ENCODE assay signal across 15 cellular contexts in genomic region chr19:35049456-35049855, GRCh38. TPM values are rescaled to one million over a fixed set of nuclear protein-coding genes. Genes with fewer than 3 reads are reported as not detected.
A peak's percentile ranks its signal among the peaks of the same experiment; 100 is the strongest.
DNase-seq lines count a peak whose midpoint lies in the region; ATAC-seq, FAIRE-seq and TF ChIP-seq lines count a peak whose summit lies in the region.
"Had no signal": no experiment of that assay in that cellular context is flagged by ENCODE, and none has a peak within 500 bp of the region (broad histone marks: within the 10 kb centered on the region; RNA-seq: fewer than 3 reads in every experiment).

No MANE protein-coding gene starts in this region.

- H3K9me3 ChIP-seq in liver (ENCODE audit: control insufficient read depth in 4 of 4, low read length in 3 of 4) (no peaks in the 10 kb centered on the region), HepG2 (ENCODE audit: low read length) (no peaks in the 10 kb centered on the region), body of pancreas (no peaks in the 10 kb centered on the region), osteoblast (ENCODE audit: low read depth, low read length) (no peaks in the 10 kb centered on the region), WERI-Rb-1 (ENCODE audit: severe bottlenecking) (no peaks in the 10 kb centered on the region)
- H3K9me3 ChIP-seq: SJCRH30 had no signal

- no peak for TF ChIP-seq EP300 in HepG2 (IDR thresholded peaks at IDR 0.05; ENCODE audit: low read depth in 2 of 2, low read length in 2 of 2)
- TF ChIP-seq EP300 in HepG2 (CRISPR knock-in tag; IDR thresholded peaks at IDR 0.05; ENCODE audit: borderline replicate concordance): no peak

- no peak for TF ChIP-seq RAD21 in liver (IDR thresholded peaks at IDR 0.05)
- no peak for TF ChIP-seq RAD21 in HepG2 (CRISPR knock-in tag; IDR thresholded peaks at IDR 0.05)

- intact Hi-C loops in HepG2 (cut with micrococcal nuclease; ENCODE audit: unreplicated experiment): no loop called here
- intact Hi-C loops in body of pancreas (cut with DNase I): loop anchor here (10.0 kb wide), 1 partner anchor 85 kb away; the partner anchor contains the start of genes FXYD1 and LGI4

- H4K20me1 ChIP-seq in HepG2 (ENCODE audit: insufficient read depth, low read length) (peaks cover 59% of the 10 kb centered on the region), osteoblast (ENCODE audit: insufficient read depth, low read length) (no peaks in the 10 kb centered on the region)

- H3K36me3 ChIP-seq in liver (ENCODE audit: control insufficient read depth in 4 of 4, insufficient read depth in 3 of 4, low read depth in 1 of 4, low read length in 3 of 4): peaks cover 5 to 22% (median 13%) of the 10 kb centered on the region in 4 donors
- H3K36me3 ChIP-seq in HepG2 (replicated peaks in 1 of 2; ENCODE audit: control insufficient read depth in 1 of 2, insufficient read depth in 2 of 2, low read length in 2 of 2): peaks cover 23 to 50% of the 10 kb centered on the region in 2 experiments; a peak in 4 of 5 replicates
- H3K36me3 ChIP-seq in body of pancreas (replicated peaks in 1 of 2; ENCODE audit: insufficient read depth in 1 of 2, low read depth in 2 of 2): no peaks in the 10 kb centered on the region
- no peaks in the 10 kb centered on the region for H3K36me3 ChIP-seq in osteoblast (ENCODE audit: insufficient read depth, low read length)
- peaks cover 5% of the 10 kb centered on the region for H3K36me3 ChIP-seq in WERI-Rb-1
- H3K36me3 ChIP-seq: SJCRH30 had no signal

- no peak for TF ChIP-seq CTCF in liver (IDR thresholded peaks at IDR 0.05; ENCODE audit: low read depth, low read length, missing input control)
- TF ChIP-seq CTCF in HepG2 (CRISPR knock-in tag; IDR thresholded peaks at IDR 0.05): no peak
- TF ChIP-seq CTCF in body of pancreas (IDR thresholded peaks at IDR 0.05): no peak
- TF ChIP-seq CTCF in osteoblast (IDR thresholded peaks at IDR 0.05; ENCODE audit: extremely low read depth, low read depth, low read length): no peak
- no peak for TF ChIP-seq CTCF in WERI-Rb-1 (IDR thresholded peaks at IDR 0.05; ENCODE audit: low read depth, low read length)

- in situ Hi-C loops in HepG2 (cut with HindIII; ENCODE audit: extremely low pct_ligation_motif_present, low pct_unique_long_range_greater_than_20kb): no loop called here

- no peak overlapping the region for H3K9ac ChIP-seq in liver (ENCODE audit: low read depth in 1 of 2, low read length in 2 of 2)
- H3K9ac ChIP-seq in HepG2 (ENCODE audit: insufficient read depth, low read depth, low read length): no peak overlapping the region

- H3K27me3 ChIP-seq in liver (ENCODE audit: control insufficient read depth in 4 of 4, insufficient read depth in 4 of 4, low read length in 3 of 4) (no peaks in the 10 kb centered on the region), HepG2 (ENCODE audit: control insufficient read depth in 1 of 2, insufficient read depth in 2 of 2, low read length in 2 of 2) (no peaks in the 10 kb centered on the region), body of pancreas (no peaks in the 10 kb centered on the region), osteoblast (ENCODE audit: insufficient read depth, low read length) (no peaks in the 10 kb centered on the region), WERI-Rb-1 (ENCODE audit: insufficient read depth, low read depth, severe bottlenecking) (no peaks in the 10 kb centered on the region)

- TF ChIP-seq POLR2A in HepG2 (IDR thresholded peaks at IDR 0.05; ENCODE audit: insufficient read depth in 1 of 2, low read depth in 2 of 2, low read length in 2 of 2) (no peak), body of pancreas (IDR thresholded peaks at IDR 0.05) (no peak)

- DNase-seq in HepG2 (ENCODE audit: low spot score) (no peak), body of pancreas (no peak), osteoblast (ENCODE audit: insufficient read length, low spot score, missing footprints) (peak; percentile 77), WERI-Rb-1 (no peak), mesenteric fat pad (ENCODE audit: low spot score) (no peak)
- DNase-seq in activated CD4-positive, alpha-beta T cell treated with anti-CD3 and anti-CD28 coated beads, Interleukin-2, amount 50 U/mL, for 48 hours: no peak
- DNase-seq: MM.1S, NCI-H187, NCI-H446 treated with DMSO at 0.1 percent for 48 hours, NCI-H82, SJCRH30 had no signal

- H3K4me3 ChIP-seq in liver (ENCODE audit: low read depth in 1 of 3, low read length in 3 of 3) (no peak overlapping the region), HepG2 (replicated peaks in 1 of 3; ENCODE audit: insufficient read depth in 1 of 3, low read depth in 2 of 3, low read length in 3 of 3) (no peak overlapping the region), body of pancreas (no peak overlapping the region), osteoblast (ENCODE audit: insufficient read depth, low read length) (no peak overlapping the region), WERI-Rb-1 (ENCODE audit: low read depth, low read length) (no peak overlapping the region)
- H3K4me3 ChIP-seq: SJCRH30 had no signal

- H2AFZ ChIP-seq in HepG2 (ENCODE audit: low read length) (no peak overlapping the region), osteoblast (ENCODE audit: low read length) (no peak overlapping the region)

- H3K4me2 ChIP-seq in HepG2 (ENCODE audit: low read depth, low read length) (no peak overlapping the region), osteoblast (ENCODE audit: insufficient read depth, low read length) (no peak overlapping the region)

- CTCF ChIA-PET in HepG2 (lab: Yijun Ruan, JAX; ENCODE audit: low intra/inter-chr PET ratio, low total read pairs): no interaction called here

- no TSS peak for BruUV-seq in HepG2 (replicated peaks; lab: Mats Ljungman, UMichigan)

- peak overlapping the region; percentile 24 to 65 for H3K27ac ChIP-seq in liver (ENCODE audit: low read depth in 1 of 2, low read length in 2 of 2)
- H3K27ac ChIP-seq in HepG2 (ENCODE audit: extremely low read length, insufficient read depth, low read length): no peak overlapping the region
- H3K27ac ChIP-seq in body of pancreas: peak overlapping the region; percentile 51 to 75 (median 73)
- H3K27ac ChIP-seq in osteoblast (ENCODE audit: low read depth, low read length): no peak overlapping the region
- no peak overlapping the region for H3K27ac ChIP-seq in WERI-Rb-1
- H3K27ac ChIP-seq: SJCRH30 had no signal

- POLR2A ChIA-PET in HepG2 (lab: Yijun Ruan, JAX): no interaction called here

- 72% methylated on average over 5 of the region's 5 CpGs for WGBS in liver
- WGBS in HepG2 (ENCODE audit: low lambda C conversion rate): 95% methylated on average over 2 of the region's 5 CpGs
- WGBS in body of pancreas, 2 donors: 20 to 39% methylated on average over 5 of the region's 5 CpGs

- no peak for FAIRE-seq in HepG2 (lab: Jason Lieb, UNC)
- FAIRE-seq: RCC 7860 had no signal

- peaks cover 29% of the 10 kb centered on the region for H3K79me2 ChIP-seq in HepG2 (ENCODE audit: insufficient read depth, low read length)
- no peaks in the 10 kb centered on the region for H3K79me2 ChIP-seq in osteoblast (ENCODE audit: insufficient read depth, low read length)

- H3K4me1 ChIP-seq in liver (ENCODE audit: control insufficient read depth in 4 of 4, insufficient read depth in 4 of 4, low read length in 3 of 4) (peaks cover 18 to 60% (median 50%) of the 10 kb centered on the region in 4 donors), HepG2 (ENCODE audit: insufficient read depth, low read length) (peaks cover 29% of the 10 kb centered on the region), body of pancreas (peaks cover 54% of the 10 kb centered on the region), osteoblast (ENCODE audit: insufficient read depth, low read length) (no peaks in the 10 kb centered on the region)
- H3K4me1 ChIP-seq: SJCRH30 had no signal

- ATAC-seq in HepG2 (no peak; the same call in 2 of the 3 replicates), body of pancreas (no peak)

RNA-seq across cellular contexts. Expression of gene HPN, which starts 7.9 kb away (rescaled TPM):
- total RNA-seq in liver (100 to 1,000 TPM; 130 to 239 TPM), HepG2 (2016; rRNA removed; fragmentation: Illumina TruSeq; extraction: Trizol) (23.9 and 46.7 TPM in 2 replicates), body of pancreas (100 to 1,000 TPM; 135 to 289 TPM), osteoblast (under 0.01 and 0.29 TPM in 2 replicates), mesenteric fat pad (1.4 TPM)
- polyA plus RNA-seq in liver (100 to 1,000 TPM; 430 to 535 TPM), HepG2 (2011; rRNA removed) (261 and 364 TPM in 2 replicates)
- total RNA-seq in HepG2 (2016; cell fraction: cytosol; rRNA removed; fragmentation: Illumina TruSeq; extraction: Trizol; ENCODE audit: low read depth): 42.7 and 50.6 TPM in 2 replicates
- 21.2 and 50.0 TPM in 2 replicates for total RNA-seq in HepG2 (2016; cell fraction: insoluble cytoplasmic fraction; rRNA removed; fragmentation: Illumina TruSeq; extraction: Trizol)
- total RNA-seq in HepG2 (2016; cell fraction: membrane; rRNA removed; fragmentation: Illumina TruSeq; extraction: Trizol): 54.3 and 66.8 TPM in 2 replicates
- total RNA-seq in HepG2 (2016; cell fraction: nucleus; rRNA removed; fragmentation: Illumina TruSeq; extraction: Trizol): 45.3 and 57.3 TPM in 2 replicates
- polyA plus RNA-seq in HepG2 (2011; cell fraction: cytosol; rRNA removed): 287 and 379 TPM in 2 replicates
- 902 and 1,132 TPM in 2 replicates for polyA plus RNA-seq in HepG2 (2011; cell fraction: nucleus; rRNA removed)
- polyA plus RNA-seq in HepG2 (2012): 157 and 225 TPM in 2 replicates
- polyA plus RNA-seq in HepG2 (2016; cell fraction: cytosol; fragmentation: Illumina TruSeq; extraction: Trizol; ENCODE audit: low read depth): 63.0 and 76.1 TPM in 2 replicates
- polyA plus RNA-seq in HepG2 (2016; cell fraction: insoluble cytoplasmic fraction; fragmentation: Illumina TruSeq; extraction: Trizol; ENCODE audit: low read depth): 32.2 and 40.3 TPM in 2 replicates
- 76.4 and 86.0 TPM in 2 replicates for polyA plus RNA-seq in HepG2 (2016; cell fraction: membrane; fragmentation: Illumina TruSeq; extraction: Trizol; ENCODE audit: low read depth)
- polyA plus RNA-seq in HepG2 (2016; cell fraction: nucleus; fragmentation: Illumina TruSeq; extraction: Trizol; ENCODE audit: insufficient read depth, low read depth): 121 and 129 TPM in 2 replicates
- 189 TPM in 1 of 2 replicates, not detected in the other for polyA minus RNA-seq in HepG2 (2011; rRNA and poly(A)+ RNA removed; ENCODE audit: low replicate concordance)
- 86.7 and 119 TPM in 2 replicates for polyA minus RNA-seq in HepG2 (2011; cell fraction: cytosol; rRNA and poly(A)+ RNA removed)
- 78.7 and 86.0 TPM in 2 replicates for polyA minus RNA-seq in HepG2 (2011; cell fraction: nucleus; rRNA and poly(A)+ RNA removed)
- total RNA-seq: SJCRH30 had no signal
- polyA plus RNA-seq: AG04450, BJ had no signal

RNA-seq across cellular contexts. Expression of gene SCN1B, which starts 19.2 kb away (rescaled TPM):
- total RNA-seq in liver: 1 to 10 TPM; 2.0 to 4.9 TPM
- polyA plus RNA-seq in liver: 1 to 10 TPM; 1.6 to 5.8 TPM
- total RNA-seq in HepG2 (2016; rRNA removed; fragmentation: Illumina TruSeq; extraction: Trizol): 1.5 and 2.7 TPM in 2 replicates
- 4.5 and 6.0 TPM in 2 replicates for total RNA-seq in HepG2 (2016; cell fraction: cytosol; rRNA removed; fragmentation: Illumina TruSeq; extraction: Trizol; ENCODE audit: low read depth)
- 1.1 and 2.5 TPM in 2 replicates for total RNA-seq in HepG2 (2016; cell fraction: insoluble cytoplasmic fraction; rRNA removed; fragmentation: Illumina TruSeq; extraction: Trizol)
- total RNA-seq in HepG2 (2016; cell fraction: membrane; rRNA removed; fragmentation: Illumina TruSeq; extraction: Trizol): 6.4 and 8.1 TPM in 2 replicates
- total RNA-seq in HepG2 (2016; cell fraction: nucleus; rRNA removed; fragmentation: Illumina TruSeq; extraction: Trizol): 1.5 and 2.0 TPM in 2 replicates
- 20.1 and 24.5 TPM in 2 replicates for polyA plus RNA-seq in HepG2 (2011; rRNA removed)
- polyA plus RNA-seq in HepG2 (2011; cell fraction: cytosol; rRNA removed): 14.0 and 14.1 TPM in 2 replicates
- 42.7 and 48.8 TPM in 2 replicates for polyA plus RNA-seq in HepG2 (2011; cell fraction: nucleus; rRNA removed)
- 5.5 and 5.6 TPM in 2 replicates for polyA plus RNA-seq in HepG2 (2012)
- polyA plus RNA-seq in HepG2 (2016; cell fraction: cytosol; fragmentation: Illumina TruSeq; extraction: Trizol; ENCODE audit: low read depth): 8.2 and 8.5 TPM in 2 replicates
- polyA plus RNA-seq in HepG2 (2016; cell fraction: insoluble cytoplasmic fraction; fragmentation: Illumina TruSeq; extraction: Trizol; ENCODE audit: low read depth): 1.9 and 2.0 TPM in 2 replicates
- 8.0 and 8.2 TPM in 2 replicates for polyA plus RNA-seq in HepG2 (2016; cell fraction: membrane; fragmentation: Illumina TruSeq; extraction: Trizol; ENCODE audit: low read depth)
- 6.6 and 6.8 TPM in 2 replicates for polyA plus RNA-seq in HepG2 (2016; cell fraction: nucleus; fragmentation: Illumina TruSeq; extraction: Trizol; ENCODE audit: insufficient read depth, low read depth)
- polyA minus RNA-seq in HepG2 (2011; rRNA and poly(A)+ RNA removed; ENCODE audit: low replicate concordance): 0.89 and 10.7 TPM in 2 replicates
- polyA minus RNA-seq in HepG2 (2011; cell fraction: cytosol; rRNA and poly(A)+ RNA removed): 4.2 TPM in 2 replicates
- polyA minus RNA-seq in HepG2 (2011; cell fraction: nucleus; rRNA and poly(A)+ RNA removed): 10.8 and 11.2 TPM in 2 replicates
- 10 to 100 TPM in 1 of 2 donors, 1 to 10 TPM in 1; 2.3 to 23.6 TPM for total RNA-seq in body of pancreas
- 4.7 and 5.6 TPM in 2 replicates for total RNA-seq in osteoblast
- 17.3 TPM for total RNA-seq in mesenteric fat pad

RNA-seq across cellular contexts. Expression of gene GRAMD1A, which starts 49.3 kb away (rescaled TPM):
- total RNA-seq in liver (10 to 100 TPM; 12.5 to 14.1 TPM), HepG2 (2016; rRNA removed; fragmentation: Illumina TruSeq; extraction: Trizol) (8.0 and 14.7 TPM in 2 replicates), body of pancreas (10 to 100 TPM; 90.8 to 94.9 TPM), osteoblast (29.7 and 33.6 TPM in 2 replicates), mesenteric fat pad (76.8 TPM)
- polyA plus RNA-seq in liver (1 to 10 TPM; 8.6 to 9.9 TPM), HepG2 (2011; rRNA removed) (171 and 181 TPM in 2 replicates)
- 23.3 and 25.4 TPM in 2 replicates for total RNA-seq in HepG2 (2016; cell fraction: cytosol; rRNA removed; fragmentation: Illumina TruSeq; extraction: Trizol; ENCODE audit: low read depth)
- 7.2 and 15.9 TPM in 2 replicates for total RNA-seq in HepG2 (2016; cell fraction: insoluble cytoplasmic fraction; rRNA removed; fragmentation: Illumina TruSeq; extraction: Trizol)
- total RNA-seq in HepG2 (2016; cell fraction: membrane; rRNA removed; fragmentation: Illumina TruSeq; extraction: Trizol): 26.9 and 28.0 TPM in 2 replicates
- total RNA-seq in HepG2 (2016; cell fraction: nucleus; rRNA removed; fragmentation: Illumina TruSeq; extraction: Trizol): 17.9 and 19.7 TPM in 2 replicates
- polyA plus RNA-seq in HepG2 (2011; cell fraction: cytosol; rRNA removed): 68.5 and 120 TPM in 2 replicates
- 669 and 1,022 TPM in 2 replicates for polyA plus RNA-seq in HepG2 (2011; cell fraction: nucleus; rRNA removed)
- polyA plus RNA-seq in HepG2 (2012): 68.6 and 85.6 TPM in 2 replicates
- 47.6 and 52.1 TPM in 2 replicates for polyA plus RNA-seq in HepG2 (2016; cell fraction: cytosol; fragmentation: Illumina TruSeq; extraction: Trizol; ENCODE audit: low read depth)
- 11.6 and 19.2 TPM in 2 replicates for polyA plus RNA-seq in HepG2 (2016; cell fraction: insoluble cytoplasmic fraction; fragmentation: Illumina TruSeq; extraction: Trizol; ENCODE audit: low read depth)
- 43.5 and 50.9 TPM in 2 replicates for polyA plus RNA-seq in HepG2 (2016; cell fraction: membrane; fragmentation: Illumina TruSeq; extraction: Trizol; ENCODE audit: low read depth)
- 55.7 and 69.0 TPM in 2 replicates for polyA plus RNA-seq in HepG2 (2016; cell fraction: nucleus; fragmentation: Illumina TruSeq; extraction: Trizol; ENCODE audit: insufficient read depth, low read depth)
- polyA minus RNA-seq in HepG2 (2011; rRNA and poly(A)+ RNA removed; ENCODE audit: low replicate concordance): 32.3 and 120 TPM in 2 replicates
- polyA minus RNA-seq in HepG2 (2011; cell fraction: cytosol; rRNA and poly(A)+ RNA removed): 59.4 and 66.8 TPM in 2 replicates
- 94.2 and 105 TPM in 2 replicates for polyA minus RNA-seq in HepG2 (2011; cell fraction: nucleus; rRNA and poly(A)+ RNA removed)

Comparison
In these comparisons a context has a peak if more than half of its experiments do, and no peak if none do; other contexts are left out.
1. H3K27ac ChIP-seq: peak in liver (2 of 2) and body of pancreas (4 of 4); none in HepG2 (single experiment), osteoblast (single experiment) and WERI-Rb-1 (single experiment).